37 cellular contexts compared by ENCODE assay signal in the genomic region with DNA sequence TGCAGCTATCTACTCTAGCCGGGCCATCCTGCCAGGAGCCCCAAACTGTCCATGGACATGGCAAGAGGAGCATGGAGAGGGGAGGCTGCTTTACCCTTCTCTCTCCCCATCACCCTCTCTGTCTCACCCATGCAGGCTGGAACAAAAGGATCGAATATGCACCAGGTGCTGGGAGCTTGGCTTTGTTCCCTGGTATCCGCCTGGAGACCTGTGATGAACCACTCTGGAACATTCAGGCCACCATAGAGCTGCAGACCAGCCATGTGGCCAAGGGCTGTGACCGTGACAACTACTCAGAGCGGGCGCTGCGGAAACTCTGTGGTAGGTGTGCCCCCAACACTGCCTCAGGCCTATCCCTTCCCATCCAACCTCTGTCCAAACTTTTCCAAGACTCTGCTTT. TPM values are rescaled to one million over a fixed set of nuclear protein-coding genes. Genes with fewer than 3 reads are reported as not detected.
"Had no signal": no experiment of that assay in that cellular context is flagged by ENCODE, and none has a peak within 500 bp of the region (broad histone marks: within the 10 kb centered on the region; RNA-seq: fewer than 3 reads in every experiment).

No MANE protein-coding gene starts in this region.

- ATAC-seq: activated CD4-positive, alpha-beta T cell treated with anti-CD3 and anti-CD28 coated beads for 36 hours; activated CD8-positive, alpha-beta memory T cell treated with anti-CD3 and anti-CD28 coated beads, Interleukin-2, amount 10 ng/mL, durations not matched to agents 7 days and 5 days; activated CD8-positive, alpha-beta T cell treated with anti-CD3 and anti-CD28 coated beads, Interleukin-2, amount 10 ng/mL, durations not matched to agents 7 days and 5 days; activated naive CD8-positive, alpha-beta T cell treated with anti-CD3 and anti-CD28 coated beads, Interleukin-2, amount 50 U/mL, for 24 hours; body of pancreas; effector memory CD8-positive, alpha-beta T cell; gastroesophageal sphincter; heart right ventricle had no signal

- H3K27ac Mint-ChIP-seq: activated CD4-positive, alpha-beta memory T cell treated with anti-CD3 and anti-CD28 coated beads for 36 hours; activated CD4-positive, alpha-beta T cell treated with anti-CD3 and anti-CD28 coated beads for 36 hours; activated CD8-positive, alpha-beta memory T cell treated with anti-CD3 and anti-CD28 coated beads, Interleukin-2, amount 10 ng/mL, durations not matched to agents 7 days and 5 days; activated naive CD4-positive, alpha-beta T cell treated with anti-CD3 and anti-CD28 coated beads for 36 hours; activated naive CD4-positive, alpha-beta T cell treated with anti-CD3 and anti-CD28 coated beads, Interleukin-2, amount 50 U/mL, for 24 hours; activated naive CD8-positive, alpha-beta T cell treated with anti-CD3 and anti-CD28 coated beads for 36 hours; activated naive CD8-positive, alpha-beta T cell treated with anti-CD3 and anti-CD28 coated beads, Interleukin-2, amount 50 U/mL, for 24 hours; activated T-helper 1 cell treated with anti-CD3 and anti-CD28 coated beads, Interleukin-12 subunit alpha, Interleukin-12 subunit beta, Interleukin-2, Interleukin-4 antibody, amounts not matched to agents 30 ng/mL and 10 ng/mL and 1 ng/mL, durations not matched to agents 14 hours and 24 hours and 36 hours; activated T-helper 2 cell treated with anti-CD3 and anti-CD28 coated beads, Interferon-gamma antibody, Interleukin-2, Interleukin-4, amounts not matched to agents 10 μg/mL and 5 μg/mL and 100 μg/mL, durations not matched to agents 14 hours and 24 hours and 36 hours had no signal

- DNase-seq: activated CD4-positive, alpha-beta memory T cell treated with anti-CD3 and anti-CD28 coated beads for 36 hours; activated CD4-positive, alpha-beta T cell treated with anti-CD3 and anti-CD28 coated beads for 36 hours; activated CD4-positive, alpha-beta T cell treated with anti-CD3 and anti-CD28 coated beads, Interleukin-2, amount 10 ng/mL, durations not matched to agents 24 days and 14 days; activated CD4-positive, CD25-positive, alpha-beta regulatory T cell; activated CD4-positive, CD25-positive, alpha-beta regulatory T cell treated with anti-CD3 and anti-CD28 coated beads, Interleukin-2, amount 50 U/mL, for 72 hours; activated CD8-positive, alpha-beta memory T cell treated with anti-CD3 and anti-CD28 coated beads, Interleukin-2, amount 10 ng/mL, durations not matched to agents 7 days and 5 days; activated CD8-positive, alpha-beta memory T cell treated with anti-CD3 and anti-CD28 coated beads, Interleukin-2, amount 50 U/mL, for 4 hours; activated CD8-positive, alpha-beta T cell treated with anti-CD3 and anti-CD28 coated beads, Interleukin-2, amount 10 ng/mL, durations not matched to agents 7 days and 5 days; activated effector memory CD4-positive, alpha-beta T cell treated with anti-CD3 and anti-CD28 coated beads, Interleukin-2, amount 50 U/mL, for 16 hours; activated naive CD4-positive, alpha-beta T cell treated with anti-CD3 and anti-CD28 coated beads for 36 hours; activated naive CD8-positive, alpha-beta T cell treated with anti-CD3 and anti-CD28 coated beads for 36 hours; activated naive CD8-positive, alpha-beta T cell treated with anti-CD3 and anti-CD28 coated beads, Interleukin-2, amount 50 U/mL, for 24 hours; activated T-cell treated with anti-CD3 and anti-CD28 coated beads, Interleukin-2, amount 50 U/mL, for 1 hour; activated T-cell treated with anti-CD3 and anti-CD28 coated beads, Interleukin-2, amount 50 U/mL, for 48 hours; adrenal gland; amygdala; body of pancreas; central memory CD4-positive, alpha-beta T cell; cortex of kidney; dermis blood vessel endothelial cell; effector CD4-positive, alpha-beta T cell; effector memory CD8-positive, alpha-beta T cell; esophagus squamous epithelium; foreskin melanocyte; heart right ventricle; T-helper 1 cell; T-helper 2 cell had no signal

- H3K27me3 ChIP-seq: adrenal gland, body of pancreas, esophagus squamous epithelium, gastroesophageal sphincter had no signal

- H3K4me3 Mint-ChIP-seq: activated CD4-positive, alpha-beta memory T cell treated with anti-CD3 and anti-CD28 coated beads for 36 hours; activated CD4-positive, alpha-beta T cell treated with anti-CD3 and anti-CD28 coated beads for 36 hours; activated CD4-positive, alpha-beta T cell treated with anti-CD3 and anti-CD28 coated beads, Interleukin-2, amount 10 ng/mL, durations not matched to agents 24 days and 14 days; activated CD8-positive, alpha-beta memory T cell treated with anti-CD3 and anti-CD28 coated beads, Interleukin-2, amount 10 ng/mL, durations not matched to agents 7 days and 5 days; activated CD8-positive, alpha-beta T cell treated with anti-CD3 and anti-CD28 coated beads, Interleukin-2, amount 10 ng/mL, durations not matched to agents 7 days and 5 days; activated naive CD4-positive, alpha-beta T cell treated with anti-CD3 and anti-CD28 coated beads for 36 hours; activated naive CD4-positive, alpha-beta T cell treated with anti-CD3 and anti-CD28 coated beads, Interleukin-2, amount 50 U/mL, for 24 hours; activated naive CD8-positive, alpha-beta T cell treated with anti-CD3 and anti-CD28 coated beads for 36 hours; activated naive CD8-positive, alpha-beta T cell treated with anti-CD3 and anti-CD28 coated beads, Interleukin-2, amount 50 U/mL, for 24 hours; activated T-helper 1 cell treated with anti-CD3 and anti-CD28 coated beads, Interleukin-12 subunit alpha, Interleukin-12 subunit beta, Interleukin-2, Interleukin-4 antibody, amounts not matched to agents 30 ng/mL and 10 ng/mL and 1 ng/mL, durations not matched to agents 14 hours and 24 hours and 36 hours; effector memory CD8-positive, alpha-beta T cell had no signal

- FAIRE-seq: colon, endothelial cell of umbilical vein had no signal

- H3K27me3 Mint-ChIP-seq: activated CD4-positive, alpha-beta memory T cell treated with anti-CD3 and anti-CD28 coated beads for 36 hours; activated CD4-positive, alpha-beta T cell treated with anti-CD3 and anti-CD28 coated beads for 36 hours; activated CD4-positive, alpha-beta T cell treated with anti-CD3 and anti-CD28 coated beads, Interleukin-2, amount 10 ng/mL, durations not matched to agents 24 days and 14 days; activated CD8-positive, alpha-beta memory T cell treated with anti-CD3 and anti-CD28 coated beads, Interleukin-2, amount 10 ng/mL, durations not matched to agents 7 days and 5 days; activated naive CD4-positive, alpha-beta T cell treated with anti-CD3 and anti-CD28 coated beads, Interleukin-2, amount 50 U/mL, for 24 hours; activated naive CD8-positive, alpha-beta T cell treated with anti-CD3 and anti-CD28 coated beads for 36 hours; activated naive CD8-positive, alpha-beta T cell treated with anti-CD3 and anti-CD28 coated beads, Interleukin-2, amount 50 U/mL, for 24 hours; effector memory CD8-positive, alpha-beta T cell had no signal

- H3K9me3 Mint-ChIP-seq: activated CD4-positive, alpha-beta memory T cell treated with anti-CD3 and anti-CD28 coated beads for 36 hours; activated CD4-positive, alpha-beta T cell treated with anti-CD3 and anti-CD28 coated beads, Interleukin-2, amount 10 ng/mL, durations not matched to agents 24 days and 14 days; activated naive CD4-positive, alpha-beta T cell treated with anti-CD3 and anti-CD28 coated beads for 36 hours; activated naive CD4-positive, alpha-beta T cell treated with anti-CD3 and anti-CD28 coated beads, Interleukin-2, amount 50 U/mL, for 24 hours; activated naive CD8-positive, alpha-beta T cell treated with anti-CD3 and anti-CD28 coated beads for 36 hours; activated naive CD8-positive, alpha-beta T cell treated with anti-CD3 and anti-CD28 coated beads, Interleukin-2, amount 50 U/mL, for 24 hours; activated T-helper 1 cell treated with anti-CD3 and anti-CD28 coated beads, Interleukin-12 subunit alpha, Interleukin-12 subunit beta, Interleukin-2, Interleukin-4 antibody, amounts not matched to agents 30 ng/mL and 10 ng/mL and 1 ng/mL, durations not matched to agents 14 hours and 24 hours and 36 hours; activated T-helper 2 cell treated with anti-CD3 and anti-CD28 coated beads, Interferon-gamma antibody, Interleukin-2, Interleukin-4, amounts not matched to agents 10 μg/mL and 5 μg/mL and 100 μg/mL, durations not matched to agents 14 hours and 24 hours and 36 hours; effector memory CD8-positive, alpha-beta T cell had no signal

- H3K4me3 ChIP-seq: adrenal gland, body of pancreas, cardiac muscle cell, esophagus squamous epithelium, gastroesophageal sphincter, heart right ventricle had no signal

RNA-seq across cellular contexts. Expression of a gene that starts 7.4 kb away (rescaled TPM):
- total RNA-seq: activated CD4-positive, alpha-beta T cell treated with anti-CD3 and anti-CD28 coated beads for 36 hours; activated CD4-positive, alpha-beta T cell treated with anti-CD3 and anti-CD28 coated beads, Interleukin-2, amount 10 ng/mL, durations not matched to agents 24 days and 14 days; activated naive CD8-positive, alpha-beta T cell treated with anti-CD3 and anti-CD28 coated beads for 36 hours; activated T-helper 1 cell treated with anti-CD3 and anti-CD28 coated beads, Interleukin-12 subunit alpha, Interleukin-12 subunit beta, Interleukin-2, Interleukin-4 antibody, amounts not matched to agents 30 ng/mL and 10 ng/mL and 1 ng/mL, durations not matched to agents 14 hours and 24 hours and 36 hours; activated T-helper 2 cell treated with anti-CD3 and anti-CD28 coated beads, Interferon-gamma antibody, Interleukin-2, Interleukin-4, amounts not matched to agents 10 μg/mL and 5 μg/mL and 100 μg/mL, durations not matched to agents 14 hours and 24 hours and 36 hours; chondrocyte; dermis blood vessel endothelial cell; endothelial cell of umbilical vein; fibroblast of lung; fibroblast of villous mesenchyme had no signal
